Comparison of ENCODE assay signal across 17 cellular contexts in genomic region chr16:48834576-48834975, GRCh38.
A peak's percentile ranks its signal among the peaks of the same experiment; 100 is the strongest.
DNase-seq lines count a peak whose midpoint lies in the region; ATAC-seq and TF ChIP-seq lines count a peak whose summit lies in the region.
"Had no signal": no experiment of that assay in that cellular context is flagged by ENCODE, and none has a peak within 500 bp of the region (broad histone marks: within the 10 kb centered on the region; RNA-seq: fewer than 3 reads in every experiment).

No MANE protein-coding gene starts in this region.

- H3K9ac ChIP-seq in DND-41 (ENCODE audit: low read depth, low read length) = no peak overlapping the region
- H3K9ac ChIP-seq in HCT116 (ENCODE audit: low read length) = no peak overlapping the region

- intact Hi-C loops in HCT116 (cut with micrococcal nuclease) (no loop called here), uterus (cut with DNase I; ENCODE audit: low total_unique reads) (no loop called here)

- H3K27me3 ChIP-seq in DND-41 (ENCODE audit: insufficient read depth, low read length, poor library complexity) (no peaks in the 10 kb centered on the region), HCT116 (ENCODE audit: insufficient read depth, low read length) (peaks cover under 1% of the 10 kb centered on the region; the same call in 1 of the 2 replicates), uterus (no peaks in the 10 kb centered on the region)

- H3K4me3 ChIP-seq in DND-41 (ENCODE audit: low read depth in 1 of 2, low read length in 2 of 2) (no peak overlapping the region), HCT116 (replicated peaks in 1 of 2; ENCODE audit: low read depth in 1 of 2, low read length in 2 of 2) (no peak overlapping the region), uterus (no peak overlapping the region)

- RAD21 ChIA-PET in HCT116 (lab: Charles Lee; ENCODE audit: low non-redundant PET in 1 of 2, low total read pairs in 2 of 2, uncharacterized antibody in 2 of 2, unreplicated experiment in 2 of 2) = no interaction called here

- no peak for TF ChIP-seq POLR2A in HCT116 (IDR thresholded peaks at IDR 0.05; ENCODE audit: borderline replicate concordance, extremely low read depth, insufficient read depth, insufficient read length)
- no peak for TF ChIP-seq POLR2A in uterus (IDR thresholded peaks at IDR 0.05)

- ATAC-seq in DND-41 (ENCODE audit: insufficient read depth, low read depth) = no peak
- ATAC-seq in HCT116 = no peak

- CTCF ChIA-PET in HCT116 (lab: Charles Lee) = no interaction called here

- H2AFZ ChIP-seq in DND-41 (ENCODE audit: low read depth, low read length) (no peak overlapping the region), HCT116 (ENCODE audit: low read depth, low read length, poor library complexity, severe bottlenecking) (no peak overlapping the region)

- no TSS peak for BruUV-seq in HCT116 (replicated peaks; lab: Mats Ljungman, UMichigan)

- no peak overlapping the region for H3K4me2 ChIP-seq in DND-41 (ENCODE audit: insufficient read depth, low read length)
- no peak overlapping the region for H3K4me2 ChIP-seq in HCT116 (ENCODE audit: low read length)

- H3K79me2 ChIP-seq in DND-41 (ENCODE audit: insufficient read depth, low read length) (no peaks in the 10 kb centered on the region), HCT116 (ENCODE audit: insufficient read depth, low read length) (no peaks in the 10 kb centered on the region)

- H3K4me1 ChIP-seq in DND-41 (ENCODE audit: insufficient read depth, low read length) (no peaks in the 10 kb centered on the region), HCT116 (ENCODE audit: control insufficient read depth in 1 of 2, insufficient read depth in 2 of 2, low read length in 2 of 2) (no peaks in the 10 kb centered on the region), uterus (no peaks in the 10 kb centered on the region)

- no peaks in the 10 kb centered on the region for H3K9me2 ChIP-seq in HCT116 (ENCODE audit: insufficient read depth)

- DNase-seq in DND-41 (no peak), HCT116 (ENCODE audit: low read depth, low spot score) (no peak), iPS-NIHi7 (ENCODE audit: extremely low spot score) (peak; percentile 26), Ammon's horn (ENCODE audit: low spot score) (no peak), T1000 (lab: John Stamatoyannopoulos, UW) (no peak), uterus (no peak)
- DNase-seq: GOT3; HFFc6; NCI-H146; NCI-H345; NCI-H526; NK-92 treated with Interleukin-12 subunit alpha and Interleukin-12 subunit beta, amount 100 ng/mL, for 24 hours; OCI-M1; RPMI8226; SW 1271 had no signal

- H3K27ac ChIP-seq in DND-41 (ENCODE audit: low read length) (no peak overlapping the region), HCT116 (ENCODE audit: low read depth, low read length) (no peak overlapping the region), VCaP (no peak overlapping the region), uterus (no peak overlapping the region)
- H3K27ac ChIP-seq: C4-2B had no signal

- H4K20me1 ChIP-seq in DND-41 (ENCODE audit: insufficient read depth, low read length) (no peaks in the 10 kb centered on the region), HCT116 (ENCODE audit: insufficient read depth) (no peaks in the 10 kb centered on the region)

- H3K9me3 ChIP-seq in DND-41 (ENCODE audit: insufficient read depth, low read length, severe bottlenecking) (no peaks in the 10 kb centered on the region), HCT116 (ENCODE audit: control insufficient read depth in 1 of 2, insufficient read depth in 1 of 2, low read depth in 1 of 2, low read length in 2 of 2) (no peaks in the 10 kb centered on the region), uterus (no peaks in the 10 kb centered on the region)

- TF ChIP-seq RAD21 in HCT116 (IDR thresholded peaks at IDR 0.05; ENCODE audit: low read depth) = peak; percentile 28

- peak; percentile 15 for TF ChIP-seq CTCF in DND-41 (IDR thresholded peaks at IDR 0.05; ENCODE audit: borderline replicate concordance, extremely low read depth, low read length, poor library complexity, severe bottlenecking)
- no peak for TF ChIP-seq CTCF in HCT116 (IDR thresholded peaks at IDR 0.05 in 2 of 3, conservative IDR thresholded peaks at IDR 0.05 in 1 of 3; ENCODE audit: borderline replicate concordance in 1 of 3, insufficient read depth in 1 of 3, low read depth in 2 of 3, low read length in 2 of 3)
- peak; percentile 29 for TF ChIP-seq CTCF in VCaP (conservative IDR thresholded peaks at IDR 0.05)
- TF ChIP-seq CTCF in uterus (IDR thresholded peaks at IDR 0.05) = peak in 1 of 4 experiments; percentile 16

- POLR2A ChIA-PET in HCT116 (lab: Charles Lee) = no interaction called here

- H3K36me3 ChIP-seq in DND-41 (ENCODE audit: insufficient read depth, low read length) (no peaks in the 10 kb centered on the region), HCT116 (ENCODE audit: control insufficient read depth in 1 of 2, insufficient read depth in 2 of 2, low read length in 2 of 2) (no peaks in the 10 kb centered on the region), uterus (no peaks in the 10 kb centered on the region)

TF ChIP-seq in HCT116, 20 proteins besides CTCF, POLR2A, EP300 and RAD21:
- TF ChIP-seq EZH2 (IDR thresholded peaks at IDR 0.05) (no peak), JUND (IDR thresholded peaks at IDR 0.05) (no peak), ZFX (IDR thresholded peaks at IDR 0.05) (no peak)

Comparison
In these comparisons a context has a peak if more than half of its experiments do, and no peak if none do; other contexts are left out.
1. CTCF ChIP-seq: peak in DND-41 (single experiment) and VCaP (single experiment); none in HCT116 (0 of 3).